ENCODE assay signal across 11 cellular contexts in the genomic region with DNA sequence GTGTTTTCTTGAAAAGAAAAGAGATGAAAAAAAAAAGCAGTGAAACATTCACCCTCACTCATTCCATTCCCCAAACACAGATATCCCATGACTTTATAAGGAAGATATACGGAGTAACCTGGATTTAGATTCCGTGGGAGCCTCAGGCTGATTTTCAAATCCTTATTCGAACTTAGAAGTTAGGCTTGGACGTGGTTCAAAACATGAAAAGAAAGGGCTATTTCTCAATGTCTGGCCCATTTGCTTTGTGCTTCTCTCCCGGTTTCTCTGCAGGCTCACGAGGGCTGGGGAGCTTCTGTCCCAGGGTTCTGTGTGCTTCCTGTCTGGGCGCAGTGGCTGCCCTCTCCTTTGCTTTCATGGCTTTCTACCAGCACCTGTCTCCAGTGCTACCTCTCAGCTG. TPM values are rescaled to one million over a fixed set of nuclear protein-coding genes. Genes with fewer than 3 reads are reported as not detected.
DNase-seq lines count a peak whose midpoint lies in the region; ATAC-seq and TF ChIP-seq lines count a peak whose summit lies in the region.
"Had no signal": no experiment of that assay in that cellular context is flagged by ENCODE, and none has a peak within 500 bp of the region (broad histone marks: within the 10 kb centered on the region; RNA-seq: fewer than 3 reads in every experiment).

No MANE protein-coding gene starts in this region.

- H3K9me3 ChIP-seq in body of pancreas = no peaks in the 10 kb centered on the region
- H3K9me3 ChIP-seq in left ventricle myocardium inferior (replicated peaks) = no peaks in the 10 kb centered on the region

- no peak for ATAC-seq in body of pancreas
- ATAC-seq in activated T-cell treated with anti-CD3 and anti-CD28 coated beads, Interleukin-2, amount 50 U/mL, for 72 hours (replicated peaks in 1 of 2) = no peak

- no peaks in the 10 kb centered on the region for H3K27me3 Mint-ChIP-seq in progenitor cell of endocrine pancreas
- H3K27me3 Mint-ChIP-seq in activated T-cell treated with anti-CD3 and anti-CD28 coated beads, Interleukin-2, amount 50 U/mL, for 72 hours (ENCODE audit: low read depth) = no peaks in the 10 kb centered on the region

- TF ChIP-seq CTCF in body of pancreas (IDR thresholded peaks at IDR 0.05) (no peak), left ventricle myocardium inferior (IDR thresholded peaks at IDR 0.05; ENCODE audit: borderline replicate concordance) (no peak), progenitor cell of endocrine pancreas (IDR thresholded peaks at IDR 0.05; ENCODE audit: unreplicated experiment) (no peak), GM13976 (IDR thresholded peaks at IDR 0.05; ENCODE audit: borderline replicate concordance, control extremely low read depth, extremely low read depth, insufficient read depth, missing control alignments) (no peak)

- H3K27me3 ChIP-seq in body of pancreas = no peaks in the 10 kb centered on the region
- H3K27me3 ChIP-seq in left ventricle myocardium inferior (ENCODE audit: low read depth) = no peaks in the 10 kb centered on the region

- intact Hi-C loops in body of pancreas (cut with DNase I) (no loop called here), left ventricle myocardium inferior (cut with micrococcal nuclease) (no loop called here)

- DNase-seq in AG08395 (ENCODE audit: low spot score) = peak; percentile 38
- DNase-seq in body of pancreas = no peak
- peak; percentile 36 for DNase-seq in left ventricle myocardium inferior
- no peak for DNase-seq in progenitor cell of endocrine pancreas (ENCODE audit: low spot score, unreplicated experiment)
- no peak for DNase-seq in COR-L47 (lab: John Stamatoyannopoulos, UW)
- DNase-seq in activated T-cell treated with anti-CD3 and anti-CD28 coated beads, Interleukin-2, amount 50 U/mL, for 72 hours = no peak
- no peak for DNase-seq in GM13976 (ENCODE audit: low spot score)
- DNase-seq in SW480 (ENCODE audit: low spot score) = no peak
- DNase-seq: activated effector memory CD4-positive, alpha-beta T cell treated with anti-CD3 and anti-CD28 coated beads, Interleukin-2, amount 50 U/mL, for 16 hours; NCI-H2107; stimulated activated CD4-positive, alpha-beta T cell treated with anti-CD3 and anti-CD28 coated beads, Interleukin-2, amount 100 ng/mL, for 24 hours had no signal

- H3K4me1 ChIP-seq in body of pancreas = peaks cover 57% of the 10 kb centered on the region
- peaks cover 94% of the 10 kb centered on the region for H3K4me1 ChIP-seq in left ventricle myocardium inferior

- H3K27ac Mint-ChIP-seq in progenitor cell of endocrine pancreas = peak overlapping the region; percentile 43
- no peak overlapping the region for H3K27ac Mint-ChIP-seq in activated T-cell treated with anti-CD3 and anti-CD28 coated beads, Interleukin-2, amount 50 U/mL, for 72 hours

- H3K9me3 Mint-ChIP-seq in progenitor cell of endocrine pancreas (ENCODE audit: low read depth) = no peaks in the 10 kb centered on the region
- no peaks in the 10 kb centered on the region for H3K9me3 Mint-ChIP-seq in activated T-cell treated with anti-CD3 and anti-CD28 coated beads, Interleukin-2, amount 50 U/mL, for 72 hours

- H3K36me3 ChIP-seq in body of pancreas (replicated peaks in 1 of 2; ENCODE audit: insufficient read depth in 1 of 2, low read depth in 2 of 2) (no peaks in the 10 kb centered on the region), left ventricle myocardium inferior (no peaks in the 10 kb centered on the region)

- in situ Hi-C loops in GM13976 (cut with MboI; ENCODE audit: low sequenced_read_pairs, unreplicated experiment) = no loop called here

- H3K36me3 Mint-ChIP-seq in progenitor cell of endocrine pancreas (ENCODE audit: insufficient read depth) = no peaks in the 10 kb centered on the region
- no peaks in the 10 kb centered on the region for H3K36me3 Mint-ChIP-seq in activated T-cell treated with anti-CD3 and anti-CD28 coated beads, Interleukin-2, amount 50 U/mL, for 72 hours (ENCODE audit: insufficient read depth in 2 of 2)

- H3K4me3 ChIP-seq in body of pancreas (no peak overlapping the region), left ventricle myocardium inferior (peak overlapping the region; percentile 24)

- peaks cover 39% of the 10 kb centered on the region for H3K4me1 Mint-ChIP-seq in progenitor cell of endocrine pancreas (ENCODE audit: low read depth)
- no peaks in the 10 kb centered on the region for H3K4me1 Mint-ChIP-seq in activated T-cell treated with anti-CD3 and anti-CD28 coated beads, Interleukin-2, amount 50 U/mL, for 72 hours (ENCODE audit: low read depth)

- H3K27ac ChIP-seq in body of pancreas (peak overlapping the region in 3 of 4 donors; percentile 39 to 67 (median 54)), left ventricle myocardium inferior (replicated peaks) (peak overlapping the region; percentile 91)

- no peak overlapping the region for H3K4me3 Mint-ChIP-seq in progenitor cell of endocrine pancreas (ENCODE audit: low read depth)
- no peak overlapping the region for H3K4me3 Mint-ChIP-seq in activated T-cell treated with anti-CD3 and anti-CD28 coated beads, Interleukin-2, amount 50 U/mL, for 72 hours

- WGBS in body of pancreas, 2 donors = 42 to 45% methylated on average over 7 of the region's 7 CpGs

- no peak for TF ChIP-seq POLR2A in body of pancreas (IDR thresholded peaks at IDR 0.05)

RNA-seq across cellular contexts. Expression of a gene that starts 33.9 kb away (rescaled TPM):
- total RNA-seq in body of pancreas (10 to 100 TPM; 35.8 to 48.1 TPM), left ventricle myocardium inferior (43.2 TPM), progenitor cell of endocrine pancreas (29.2 and 30.8 TPM in 2 replicates)
- total RNA-seq in activated T-cell treated with anti-CD3 and anti-CD28 coated beads, Interleukin-2, amount 50 U/mL, for 72 hours = 1 to 10 TPM; 1.1 to 1.4 TPM

Comparison
In these comparisons a context has a peak if more than half of its experiments do, and no peak if none do; other contexts are left out.
1. DNase-seq: peak in AG08395 (single experiment) and left ventricle myocardium inferior (single experiment); none in body of pancreas (0 of 4), progenitor cell of endocrine pancreas (single experiment), COR-L47 (single experiment), activated T-cell treated with anti-CD3 and anti-CD28 coated beads, Interleukin-2, amount 50 U/mL, for 72 hours (0 of 2), GM13976 (single experiment) and SW480 (single experiment).
2. RNA of a gene that starts 33.9 kb away (total RNA-seq): 35.8 to 48.1 TPM in body of pancreas, 43.2 TPM in left ventricle myocardium inferior (single experiment) and 29.2 to 30.8 TPM in progenitor cell of endocrine pancreas; 1.1 to 1.4 TPM in activated T-cell treated with anti-CD3 and anti-CD28 coated beads, Interleukin-2, amount 50 U/mL, for 72 hours; every median in the first group is over 10 times any median in the second.